10 cellular contexts compared by ENCODE assay signal in the genomic region with DNA sequence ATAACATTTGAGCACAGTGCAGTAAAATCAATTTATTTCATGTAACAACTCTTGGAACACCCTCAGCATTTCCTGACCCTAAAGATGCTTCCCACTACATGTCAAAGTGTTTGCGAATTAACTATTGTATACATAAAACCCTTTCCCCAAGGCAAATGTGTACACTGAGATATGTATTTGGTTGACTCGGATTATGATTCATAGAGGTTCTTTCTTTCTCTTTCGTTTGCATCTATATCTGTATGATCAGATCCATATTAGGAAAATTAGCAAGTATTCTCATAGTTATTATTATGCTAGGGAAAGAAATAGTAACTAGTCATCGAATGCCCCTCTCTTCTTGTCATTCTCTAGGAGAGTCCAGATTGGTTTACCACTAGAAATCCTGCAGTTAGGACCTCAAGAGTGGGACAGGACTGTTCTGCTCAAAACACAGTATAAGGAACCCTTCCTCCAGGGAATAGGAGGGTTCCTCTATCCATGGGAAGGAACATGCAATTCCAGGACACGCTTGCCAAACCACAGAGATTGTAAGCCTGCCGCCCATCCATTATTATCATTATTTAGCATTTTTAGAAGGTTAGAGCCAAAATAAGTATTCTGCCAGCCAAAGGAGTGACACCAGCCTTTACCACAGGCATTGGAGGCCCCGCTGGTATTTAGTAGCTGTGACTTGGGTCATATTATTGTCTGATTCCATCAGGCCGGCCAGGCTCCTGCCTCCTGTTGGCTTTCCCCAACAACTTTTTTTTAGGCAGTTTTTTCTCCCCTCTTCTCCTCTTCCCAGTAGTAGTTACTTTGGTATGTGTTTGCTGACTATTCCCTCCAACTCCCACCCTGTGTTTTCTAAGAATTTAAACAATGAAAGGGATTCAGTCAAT.
A peak's percentile ranks its signal among the peaks of the same experiment; 100 is the strongest.
DNase-seq lines count a peak whose midpoint lies in the region; ATAC-seq and TF ChIP-seq lines count a peak whose summit lies in the region.
"Had no signal": no experiment of that assay in that cellular context is flagged by ENCODE, and none has a peak within 500 bp of the region (broad histone marks: within the 10 kb centered on the region; RNA-seq: fewer than 3 reads in every experiment).

No MANE protein-coding gene starts in this region.

- H3K4me3 Mint-ChIP-seq in activated T-helper 17 cell treated with anti-CD3 and anti-CD28 coated beads, Interleukin-2, amount 50 U/mL, for 72 hours: no peak overlapping the region

- TF ChIP-seq CTCF in fibroblast of pulmonary artery (IDR thresholded peaks at IDR 0.05; ENCODE audit: low read length, missing control alignments): no peak

- peak overlapping the region; percentile 21 for H3K4me3 ChIP-seq in fibroblast of pulmonary artery (replicated peaks; ENCODE audit: low read depth, low read length)

- H3K9me3 Mint-ChIP-seq in activated T-helper 17 cell treated with anti-CD3 and anti-CD28 coated beads, Interleukin-2, amount 50 U/mL, for 72 hours: no peaks in the 10 kb centered on the region

- H3K27me3 Mint-ChIP-seq in activated T-helper 17 cell treated with anti-CD3 and anti-CD28 coated beads, Interleukin-2, amount 50 U/mL, for 72 hours: no peaks in the 10 kb centered on the region

- DNase-seq in fibroblast of pulmonary artery (ENCODE audit: low read depth) (peak; percentile 86), posterior vena cava (ENCODE audit: low spot score) (peak; percentile 84), T1000 (lab: John Stamatoyannopoulos, UW) (no peak), NCI-H748 treated with DMSO at 0.1 percent for 48 hours (lab: John Stamatoyannopoulos, UW) (no peak), SW 1271 (lab: John Stamatoyannopoulos, UW) (no peak)
- DNase-seq: activated CD8-positive, alpha-beta memory T cell treated with anti-CD3 and anti-CD28 coated beads for 24 hours; NCI-H1436 treated with DMSO at 0.1 percent for 48 hours had no signal

- H3K27ac Mint-ChIP-seq in activated T-helper 17 cell treated with anti-CD3 and anti-CD28 coated beads, Interleukin-2, amount 50 U/mL, for 72 hours: peak overlapping the region; percentile 19

- ATAC-seq in GM19324 (IDR thresholded peaks at IDR 0.05; ENCODE audit: low FRiP score, unreplicated experiment) (peak; percentile 47), GM21825 (IDR thresholded peaks at IDR 0.05; ENCODE audit: unreplicated experiment) (no peak)
- ATAC-seq in activated T-helper 17 cell treated with anti-CD3 and anti-CD28 coated beads, Interleukin-2, amount 50 U/mL, for 72 hours (replicated peaks): peak; percentile 50

- intact Hi-C loops in posterior vena cava (cut with DNase I): no loop called here

- H3K36me3 Mint-ChIP-seq in activated T-helper 17 cell treated with anti-CD3 and anti-CD28 coated beads, Interleukin-2, amount 50 U/mL, for 72 hours (ENCODE audit: low read depth): peaks cover 28% of the 10 kb centered on the region

- H3K4me1 Mint-ChIP-seq in activated T-helper 17 cell treated with anti-CD3 and anti-CD28 coated beads, Interleukin-2, amount 50 U/mL, for 72 hours: peaks cover 6% of the 10 kb centered on the region

Comparison
In these comparisons a context has a peak if more than half of its experiments do, and no peak if none do; other contexts are left out.
1. DNase-seq: peak in fibroblast of pulmonary artery (single experiment) and posterior vena cava (single experiment); none in T1000 (single experiment), NCI-H748 treated with DMSO at 0.1 percent for 48 hours (single experiment) and SW 1271 (0 of 2).